Comparison of ENCODE assay signal across 31 cellular contexts in the genomic region with DNA sequence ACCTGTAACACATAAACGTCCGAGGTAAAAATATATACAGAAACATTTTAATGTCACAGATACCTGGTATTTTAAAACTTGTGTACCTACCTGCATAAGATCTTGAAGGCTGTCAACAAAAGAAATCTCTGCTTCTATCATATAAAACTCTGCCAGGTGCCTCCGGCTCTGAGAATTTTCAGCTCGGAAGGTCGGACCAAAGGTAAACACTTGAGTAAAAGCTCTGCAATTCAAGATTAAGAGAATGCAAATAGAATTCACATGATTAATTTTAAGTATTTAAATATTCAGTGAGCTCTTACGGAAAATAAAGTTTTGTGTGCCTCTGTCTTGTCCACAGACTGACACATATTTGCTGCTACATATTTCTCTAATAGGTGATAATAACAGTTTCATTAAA.
"Had no signal": no experiment of that assay in that cellular context is flagged by ENCODE, and none has a peak within 500 bp of the region (broad histone marks: within the 10 kb centered on the region; RNA-seq: fewer than 3 reads in every experiment).

No MANE protein-coding gene starts in this region.

- H3K36me3 ChIP-seq: cardiac muscle cell, WERI-Rb-1 had no signal

- H3K27me3 ChIP-seq: ascending aorta, cardiac muscle cell had no signal

- ATAC-seq: activated CD4-positive, alpha-beta T cell treated with anti-CD3 and anti-CD28 coated beads for 36 hours; activated CD4-positive, CD25-positive, alpha-beta regulatory T cell treated with anti-CD3 and anti-CD28 coated beads, Interleukin-2, amount 50 U/mL, for 24 hours; activated CD8-positive, alpha-beta memory T cell treated with anti-CD3 and anti-CD28 coated beads, Interleukin-2, amount 10 ng/mL, durations not matched to agents 7 days and 5 days; activated CD8-positive, alpha-beta T cell treated with anti-CD3 and anti-CD28 coated beads, Interleukin-2, amount 10 ng/mL, durations not matched to agents 7 days and 5 days; activated naive CD8-positive, alpha-beta T cell treated with anti-CD3 and anti-CD28 coated beads, Interleukin-2, amount 50 U/mL, for 24 hours; WTC11 had no signal

- H3K4me3 ChIP-seq: ascending aorta, cardiac muscle cell had no signal

- H3K27ac ChIP-seq: ascending aorta, cardiac muscle cell, WERI-Rb-1 had no signal

- H3K9me3 ChIP-seq: ascending aorta had no signal

- DNase-seq: activated CD4-positive, alpha-beta memory T cell treated with anti-CD3 and anti-CD28 coated beads, Interleukin-2, amount 10 ng/mL, durations not matched to agents 7 days and 5 days; activated CD4-positive, alpha-beta T cell treated with anti-CD3 and anti-CD28 coated beads for 1 hour; activated CD4-positive, alpha-beta T cell treated with anti-CD3 and anti-CD28 coated beads for 36 hours; activated CD4-positive, alpha-beta T cell treated with anti-CD3 and anti-CD28 coated beads for 48 hours; activated CD4-positive, alpha-beta T cell treated with anti-CD3 and anti-CD28 coated beads, Interleukin-2, amount 10 ng/mL, durations not matched to agents 7 days and 5 days; activated CD4-positive, alpha-beta T cell treated with anti-CD3 and anti-CD28 coated beads, Interleukin-2, amount 50 U/mL, for 48 hours; activated CD4-positive, CD25-positive, alpha-beta regulatory T cell; activated CD8-positive, alpha-beta memory T cell treated with anti-CD3 and anti-CD28 coated beads for 24 hours; activated CD8-positive, alpha-beta memory T cell treated with anti-CD3 and anti-CD28 coated beads, Interleukin-2, amount 10 ng/mL, durations not matched to agents 7 days and 5 days; activated CD8-positive, alpha-beta memory T cell treated with anti-CD3 and anti-CD28 coated beads, Interleukin-2, amount 50 U/mL, for 48 hours; activated CD8-positive, alpha-beta T cell treated with anti-CD3 and anti-CD28 coated beads, Interleukin-2, amount 10 ng/mL, durations not matched to agents 7 days and 5 days; activated effector memory CD4-positive, alpha-beta T cell treated with Interleukin-2 at 50 U/mL for 16 hours; activated gamma-delta T cell; activated naive CD4-positive, alpha-beta T cell treated with anti-CD3 and anti-CD28 coated beads, Interleukin-2, amount 10 ng/mL, durations not matched to agents 7 days and 5 days; activated naive CD4-positive, alpha-beta T cell treated with Interleukin-2 at 50 U/mL for 16 hours; activated naive CD8-positive, alpha-beta T cell treated with anti-CD3 and anti-CD28 coated beads, Interleukin-2, amount 10 ng/mL, durations not matched to agents 7 days and 5 days; activated naive CD8-positive, alpha-beta T cell treated with anti-CD3 and anti-CD28 coated beads, Interleukin-2, amount 50 U/mL, for 24 hours; activated T-cell treated with anti-CD3 and anti-CD28 coated beads, Interleukin-2, amount 50 U/mL, for 24 hours; activated T-cell treated with anti-CD3 and anti-CD28 coated beads, Interleukin-2, amount 50 U/mL, for 48 hours; amygdala; anterior cingulate cortex; caudate nucleus; cerebellar nuclear complex; T-helper 1 cell; T-helper 2 cell; T-helper 9 cell; WERI-Rb-1 had no signal

- H3K4me1 ChIP-seq: ascending aorta had no signal
